Comparison of ENCODE assay signal across 1 cellular context in genomic region chr9:136093995-136094881, GRCh38.
A peak's percentile ranks its signal among the peaks of the same experiment; 100 is the strongest.
TF ChIP-seq lines count a peak whose summit lies in the region.

No MANE protein-coding gene starts in this region.

TF ChIP-seq in HEK293, 187 proteins besides CTCF, POLR2A, EP300 and RAD21 (continued from another document and continues in another):
- no peak for TF ChIP-seq AEBP2 (tag by site-specific recombination; IDR thresholded peaks at IDR 0.05; ENCODE audit: borderline replicate concordance)
- TF ChIP-seq ZNF16 (tag by site-specific recombination; IDR thresholded peaks at IDR 0.05; ENCODE audit: low read depth): no peak
- no peak for TF ChIP-seq ZBTB21 (tag by site-specific recombination; IDR thresholded peaks at IDR 0.05)
- TF ChIP-seq ZNF529 (tag by site-specific recombination; IDR thresholded peaks at IDR 0.05; ENCODE audit: insufficient replicate concordance): no peak
- peak; percentile 36 for TF ChIP-seq SP2 (tag by site-specific recombination; IDR thresholded peaks at IDR 0.05)
- TF ChIP-seq ZSCAN16 (tag by site-specific recombination; IDR thresholded peaks at IDR 0.05): no peak
- TF ChIP-seq SCRT1 (tag by site-specific recombination; IDR thresholded peaks at IDR 0.05; ENCODE audit: borderline replicate concordance): no peak
- no peak for TF ChIP-seq MYNN (tag by site-specific recombination; IDR thresholded peaks at IDR 0.05; ENCODE audit: borderline replicate concordance)
- TF ChIP-seq ZNF791 (tag by site-specific recombination; IDR thresholded peaks at IDR 0.05): no peak
- TF ChIP-seq PRDM1 (tag by site-specific recombination; IDR thresholded peaks at IDR 0.05): no peak
- TF ChIP-seq KLF17 (tag by site-specific recombination; IDR thresholded peaks at IDR 0.05): 0 out of 2 replicates have a peak, but pooled peaks have one; percentile 23
- no peak for TF ChIP-seq ZNF571 (tag by site-specific recombination; IDR thresholded peaks at IDR 0.05)
- TF ChIP-seq ZNF580 (tag by site-specific recombination; IDR thresholded peaks at IDR 0.05): no peak
- TF ChIP-seq ZNF223 (tag by site-specific recombination; IDR thresholded peaks at IDR 0.05): no peak
- no peak for TF ChIP-seq ZNF776 (tag by site-specific recombination; IDR thresholded peaks at IDR 0.05; ENCODE audit: borderline replicate concordance)
- TF ChIP-seq ZNF510 (tag by site-specific recombination; IDR thresholded peaks at IDR 0.05; ENCODE audit: insufficient replicate concordance): no peak
- no peak for TF ChIP-seq ZNF174 (tag by site-specific recombination; IDR thresholded peaks at IDR 0.05)
- no peak for TF ChIP-seq ZNF518A (tag by site-specific recombination; conservative IDR thresholded peaks at IDR 0.05; ENCODE audit: low read depth)
- TF ChIP-seq ZNF561 (tag by site-specific recombination; IDR thresholded peaks at IDR 0.05; ENCODE audit: borderline replicate concordance): 0 out of 2 replicates have a peak, but pooled peaks have one; percentile 72
- TF ChIP-seq ZNF426 (tag by site-specific recombination; IDR thresholded peaks at IDR 0.05): no peak
- no peak for TF ChIP-seq ZNF585B (tag by site-specific recombination; IDR thresholded peaks at IDR 0.05)
- no peak for TF ChIP-seq HOXD13 (CRISPR knock-in tag; IDR thresholded peaks at IDR 0.05; ENCODE audit: borderline replicate concordance)
- peak; percentile 55; the same call in 1 of the 2 replicates for TF ChIP-seq ZXDB (tag by site-specific recombination; IDR thresholded peaks at IDR 0.05)
- TF ChIP-seq ZBTB10 (tag by site-specific recombination; IDR thresholded peaks at IDR 0.05): peak; percentile 65; the same call in 1 of the 2 replicates
- no peak for TF ChIP-seq ZNF292 (tag by site-specific recombination; IDR thresholded peaks at IDR 0.05; ENCODE audit: borderline replicate concordance, low read depth)
- no peak for TF ChIP-seq IKZF3 (tag by site-specific recombination; IDR thresholded peaks at IDR 0.05)
- TF ChIP-seq ZNF777 (tag by site-specific recombination; IDR thresholded peaks at IDR 0.05; ENCODE audit: borderline replicate concordance): no peak
- TF ChIP-seq ZNF621 (tag by site-specific recombination; IDR thresholded peaks at IDR 0.05): no peak
- TF ChIP-seq GLI2 (tag by site-specific recombination; IDR thresholded peaks at IDR 0.05; ENCODE audit: borderline replicate concordance, low read depth): no peak
- 0 out of 2 replicates have a peak, but pooled peaks have one; percentile 56 for TF ChIP-seq ZNF335 (tag by site-specific recombination; conservative IDR thresholded peaks at IDR 0.05)
- TF ChIP-seq ZNF544 (tag by site-specific recombination; IDR thresholded peaks at IDR 0.05): no peak
- TF ChIP-seq ZNF133 (tag by site-specific recombination; IDR thresholded peaks at IDR 0.05): no peak
- TF ChIP-seq TSHZ1 (tag by site-specific recombination; IDR thresholded peaks at IDR 0.05; ENCODE audit: borderline replicate concordance): no peak; the same call in 1 of the 2 replicates
- peak; percentile 99 for TF ChIP-seq ZNF692 (tag by site-specific recombination; IDR thresholded peaks at IDR 0.05)
- TF ChIP-seq ZNF121 (tag by site-specific recombination; IDR thresholded peaks at IDR 0.05): 0 out of 2 replicates have a peak, but pooled peaks have one; percentile 14
- TF ChIP-seq ZNF624 (tag by site-specific recombination; IDR thresholded peaks at IDR 0.05): no peak
- no peak for TF ChIP-seq KLF7 (tag by site-specific recombination; IDR thresholded peaks at IDR 0.05; ENCODE audit: borderline replicate concordance)
- 0 out of 2 replicates have a peak, but pooled peaks have one; percentile 33 for TF ChIP-seq ZNF610 (tag by site-specific recombination; IDR thresholded peaks at IDR 0.05; ENCODE audit: borderline replicate concordance)
- no peak for TF ChIP-seq ZNF311 (tag by site-specific recombination; IDR thresholded peaks at IDR 0.05; ENCODE audit: borderline replicate concordance)
- TF ChIP-seq ZNF639 (tag by site-specific recombination; IDR thresholded peaks at IDR 0.05): no peak
- TF ChIP-seq ZNF704 (tag by site-specific recombination; IDR thresholded peaks at IDR 0.05): no peak
- TF ChIP-seq ZNF76 (tag by site-specific recombination; IDR thresholded peaks at IDR 0.05; ENCODE audit: borderline replicate concordance, low read depth): peak; percentile 70; the same call in 1 of the 2 replicates
- TF ChIP-seq ZNF266 (tag by site-specific recombination; IDR thresholded peaks at IDR 0.05; ENCODE audit: low read depth): no peak
- peak; percentile 46 for TF ChIP-seq KLF8 (tag by site-specific recombination; IDR thresholded peaks at IDR 0.05)
- TF ChIP-seq ZNF169 (tag by site-specific recombination; IDR thresholded peaks at IDR 0.05): no peak
- no peak for TF ChIP-seq ZNF433 (tag by site-specific recombination; IDR thresholded peaks at IDR 0.05; ENCODE audit: low read depth)
- no peak for TF ChIP-seq ZNF626 (tag by site-specific recombination; IDR thresholded peaks at IDR 0.05)
- TF ChIP-seq SALL2 (tag by site-specific recombination; IDR thresholded peaks at IDR 0.05; ENCODE audit: borderline replicate concordance): no peak
